8 cellular contexts compared by ENCODE assay signal in genomic region chr22:46604306-46604690, GRCh38. TPM values are rescaled to one million over a fixed set of nuclear protein-coding genes. Genes with fewer than 3 reads are reported as not detected.
DNase-seq lines count a peak whose midpoint lies in the region; ATAC-seq, FAIRE-seq and TF ChIP-seq lines count a peak whose summit lies in the region.

No MANE protein-coding gene starts in this region.

- H3K9ac ChIP-seq in astrocyte (ENCODE audit: low read length): no peak overlapping the region

- no peaks in the 10 kb centered on the region for H3K27me3 ChIP-seq in astrocyte (ENCODE audit: insufficient read depth, low read length)
- no peaks in the 10 kb centered on the region for H3K27me3 ChIP-seq in neutrophil
- H3K27me3 ChIP-seq in GM23338 (ENCODE audit: insufficient read depth): no peaks in the 10 kb centered on the region

- H3K36me3 Mint-ChIP-seq in astrocyte (ENCODE audit: low read depth, unreplicated experiment) (no peaks in the 10 kb centered on the region), GM23338 (ENCODE audit: low read depth) (no peaks in the 10 kb centered on the region; the same call in 2 of the 3 replicates)

- H2AFZ ChIP-seq in astrocyte (ENCODE audit: low read depth, low read length) (no peak overlapping the region), GM23338 (no peak overlapping the region)

- H3K27ac ChIP-seq in astrocyte (ENCODE audit: low read depth, low read length): no peak overlapping the region
- H3K27ac ChIP-seq in neutrophil: peak overlapping the region; percentile 56
- H3K27ac ChIP-seq in GM23338 (ENCODE audit: low read depth): no peak overlapping the region

- no peak for FAIRE-seq in astrocyte (lab: Jason Lieb, UNC)

- ATAC-seq in GM18511 (IDR thresholded peaks at IDR 0.05; ENCODE audit: unreplicated experiment): no peak
- no peak for ATAC-seq in GM23338

- H3K9me3 ChIP-seq in astrocyte (ENCODE audit: insufficient read depth, low read depth, low read length) (no peaks in the 10 kb centered on the region), neutrophil (no peaks in the 10 kb centered on the region)

- H3K4me1 Mint-ChIP-seq in astrocyte (ENCODE audit: low read depth, unreplicated experiment): peaks cover 4% of the 10 kb centered on the region
- H3K4me1 Mint-ChIP-seq in GM23338: peaks cover 9% of the 10 kb centered on the region

- H3K9me3 Mint-ChIP-seq in astrocyte (ENCODE audit: unreplicated experiment): no peaks in the 10 kb centered on the region
- no peaks in the 10 kb centered on the region for H3K9me3 Mint-ChIP-seq in GM23338

- no peaks in the 10 kb centered on the region for H3K36me3 ChIP-seq in astrocyte (ENCODE audit: insufficient read depth, low read length)
- no peaks in the 10 kb centered on the region for H3K36me3 ChIP-seq in neutrophil
- no peaks in the 10 kb centered on the region for H3K36me3 ChIP-seq in GM23338 (ENCODE audit: insufficient read depth)

- peaks cover 25% of the 10 kb centered on the region for H4K20me1 ChIP-seq in astrocyte (ENCODE audit: insufficient read depth, low read length)
- peaks cover 7% of the 10 kb centered on the region; the same call in 1 of the 2 replicates for H4K20me1 ChIP-seq in GM23338 (replicated peaks; ENCODE audit: insufficient read depth)

- no peaks in the 10 kb centered on the region for H3K9me2 ChIP-seq in GM23338 (ENCODE audit: insufficient read depth)

- peak; percentile 89 for DNase-seq in CMK (ENCODE audit: low read depth)
- peak; percentile 89 for DNase-seq in NOMO-1 treated with DMSO at 0.1 percent for 48 hours (lab: John Stamatoyannopoulos, UW; ENCODE audit: unreplicated experiment)
- DNase-seq in astrocyte (ENCODE audit: low read depth): no peak
- DNase-seq in posterior vena cava (ENCODE audit: low spot score): no peak
- no peak for DNase-seq in GM23338 (ENCODE audit: low spot score)
- DNase-seq in glomerular visceral epithelial cell (ENCODE audit: extremely low spot score): no peak

- H3K4me2 ChIP-seq in astrocyte (ENCODE audit: low read length) (peak overlapping the region; percentile 50), GM23338 (no peak overlapping the region)

- intact Hi-C loops in posterior vena cava (cut with DNase I): no loop called here

- no peak overlapping the region for H3K4me3 ChIP-seq in astrocyte (ENCODE audit: insufficient read depth, low read depth, low read length)
- H3K4me3 ChIP-seq in neutrophil (ENCODE audit: low read depth in 1 of 2, low read length in 1 of 2): peak overlapping the region in 1 of 2 experiments; percentile 44
- no peak overlapping the region for H3K4me3 ChIP-seq in GM23338

- H3K27ac Mint-ChIP-seq in astrocyte (ENCODE audit: unreplicated experiment) (no peak overlapping the region), GM23338 (no peak overlapping the region)

- H3F3A ChIP-seq in GM23338 (replicated peaks; ENCODE audit: low read depth): no peaks in the 10 kb centered on the region

- H3K4me3 Mint-ChIP-seq in astrocyte (ENCODE audit: unreplicated experiment): no peak overlapping the region
- H3K4me3 Mint-ChIP-seq in GM23338: no peak overlapping the region

- H3K27me3 Mint-ChIP-seq in astrocyte (ENCODE audit: low read depth, unreplicated experiment) (no peaks in the 10 kb centered on the region), GM23338 (ENCODE audit: insufficient read depth, low read depth, poor library complexity) (peaks cover 5% of the 10 kb centered on the region)

- no peak for TF ChIP-seq CTCF in astrocyte (IDR thresholded peaks at IDR 0.05; ENCODE audit: insufficient read depth, low read depth, low read length)
- no peak for TF ChIP-seq CTCF in neutrophil (IDR thresholded peaks at IDR 0.05)
- no peak for TF ChIP-seq CTCF in GM23338 (conservative IDR thresholded peaks at IDR 0.05; ENCODE audit: low read depth in 2 of 2)

- H3K79me2 ChIP-seq in astrocyte (ENCODE audit: insufficient read depth, low read length) (peaks cover 5% of the 10 kb centered on the region), GM23338 (replicated peaks; ENCODE audit: insufficient read depth) (peaks cover 5% of the 10 kb centered on the region; the same call in 1 of the 2 replicates)

- H3K4me1 ChIP-seq in astrocyte (ENCODE audit: insufficient read depth, low read length) (peaks cover 3% of the 10 kb centered on the region), neutrophil (ENCODE audit: control insufficient read depth in 1 of 2, insufficient read depth in 1 of 2, low read depth in 1 of 2, low read length in 1 of 2) (peaks cover 36% of the 10 kb centered on the region in 2 experiments), GM23338 (ENCODE audit: insufficient read depth) (no peaks in the 10 kb centered on the region)

TF ChIP-seq in GM23338, 12 proteins besides CTCF, POLR2A, EP300 and RAD21 (continues in another document):
- TF ChIP-seq EZH2 (IDR thresholded peaks at IDR 0.05; ENCODE audit: low read depth, unreplicated experiment): no peak
- no peak for TF ChIP-seq ZNF462 (CRISPR knock-in tag; IDR thresholded peaks at IDR 0.05)

RNA-seq across cellular contexts. Expression of gene GRAMD4, which starts 15.9 kb away (rescaled TPM):
- total RNA-seq in astrocyte (14.3 and 17.8 TPM in 2 replicates), posterior vena cava (10 to 100 TPM; 15.9 to 18.6 TPM)
- 19.7 and 81.8 TPM in 2 replicates for total RNA-seq in GM23338 (2014; rRNA removed; shearing (Covaris generic))
- polyA plus RNA-seq in GM23338 (2016; fragmentation: Nextera tagmentation; extraction: Ambion mirVana): 2.7 and 3.1 TPM in 2 replicates

Comparison
In these comparisons a context has a peak if more than half of its experiments do, and no peak if none do; other contexts are left out.
1. DNase-seq: peak in CMK (single experiment) and NOMO-1 treated with DMSO at 0.1 percent for 48 hours (single experiment); none in astrocyte (single experiment), posterior vena cava (single experiment), GM23338 (single experiment) and glomerular visceral epithelial cell (single experiment).